In genomic region chr6:43608783-43609182, GRCh38 we compare ENCODE assay signal across 12 cellular contexts. TPM values are rescaled to one million over a fixed set of nuclear protein-coding genes. Genes with fewer than 3 reads are reported as not detected.
A peak's percentile ranks its signal among the peaks of the same experiment; 100 is the strongest.
DNase-seq lines count a peak whose midpoint lies in the region; ATAC-seq and TF ChIP-seq lines count a peak whose summit lies in the region.
"Had no signal": no experiment of that assay in that cellular context is flagged by ENCODE, and none has a peak within 500 bp of the region (broad histone marks: within the 10 kb centered on the region; RNA-seq: fewer than 3 reads in every experiment).

No MANE protein-coding gene starts in this region.

- no peak for TF ChIP-seq CTCF in OCI-LY1 (IDR thresholded peaks at IDR 0.05; ENCODE audit: low read length)

- peaks cover 68% of the 10 kb centered on the region for H3F3A ChIP-seq in GM23248 (ENCODE audit: insufficient read depth)
- no peaks in the 10 kb centered on the region for H3F3A ChIP-seq in OCI-LY1 (ENCODE audit: insufficient read depth, low read length)

- peaks cover 54% of the 10 kb centered on the region for H3K36me3 ChIP-seq in GM23248 (ENCODE audit: low read depth)
- peaks cover 90% of the 10 kb centered on the region for H3K36me3 ChIP-seq in OCI-LY1 (ENCODE audit: insufficient read depth, low read length)

- no peak for ATAC-seq in effector memory CD8-positive, alpha-beta T cell (replicated peaks)
- ATAC-seq: natural killer cell treated with Interleukin-12 subunit alpha and Interleukin-12 subunit beta and Interleukin-15 and Interleukin-18, amount 100 ng/mL, for 72 hours had no signal

- peaks cover 3% of the 10 kb centered on the region; the same call in 1 of the 2 replicates for H3K79me2 ChIP-seq in GM23248 (ENCODE audit: insufficient read depth)
- no peaks in the 10 kb centered on the region for H3K79me2 ChIP-seq in OCI-LY1 (ENCODE audit: insufficient read depth, low read length)

- in situ Hi-C loops in GM23248 (cut with MboI) = no loop called here

- H3K27ac ChIP-seq in GM23248 = 0 out of 2 replicates have a peak overlapping the region, but pooled peaks have one; percentile 22
- peak overlapping the region; percentile 26 for H3K27ac ChIP-seq in OCI-LY1 (ENCODE audit: low read depth, low read length, poor library complexity, severe bottlenecking)
- H3K27ac ChIP-seq: adrenal gland had no signal

- H2AFZ ChIP-seq in GM23248 (no peak overlapping the region), OCI-LY1 (ENCODE audit: low read length) (no peak overlapping the region)

- peak overlapping the region; percentile 30 for H3K27ac Mint-ChIP-seq in dendritic cell treated with granulocyte-macrophage colony-stimulating factor and Interleukin-4, amounts not matched to agents 40 ng/mL and 50 ng/mL, for 4 days
- peak overlapping the region in 1 of 2 donors; percentile 33 for H3K27ac Mint-ChIP-seq in effector memory CD8-positive, alpha-beta T cell
- H3K27ac Mint-ChIP-seq: natural killer cell treated with Interleukin-12 subunit alpha and Interleukin-12 subunit beta and Interleukin-15 and Interleukin-18, amount 100 ng/mL, for 72 hours; T-helper 2 cell treated with Interferon-gamma antibody and Interleukin-4, amounts not matched to agents 5 μg/mL and 100 μg/mL, for 36 hours had no signal

- H4K20me1 ChIP-seq in GM23248 (ENCODE audit: insufficient read depth) = no peaks in the 10 kb centered on the region
- H4K20me1 ChIP-seq in OCI-LY1 (ENCODE audit: insufficient read depth, low read length) = no peaks in the 10 kb centered on the region

- H3K4me1 ChIP-seq in GM23248 (ENCODE audit: insufficient read depth) (peaks cover 19% of the 10 kb centered on the region), OCI-LY1 (ENCODE audit: insufficient read depth, low read length, severe bottlenecking) (peaks cover 7% of the 10 kb centered on the region)
- H3K4me1 ChIP-seq: adrenal gland had no signal

- H3K9me2 ChIP-seq in GM23248 (ENCODE audit: insufficient read depth) (no peaks in the 10 kb centered on the region), OCI-LY1 (ENCODE audit: low read depth, low read length) (no peaks in the 10 kb centered on the region)

- no peak overlapping the region for H3K4me3 Mint-ChIP-seq in dendritic cell treated with granulocyte-macrophage colony-stimulating factor and Interleukin-4, amounts not matched to agents 40 ng/mL and 50 ng/mL, for 4 days
- no peak overlapping the region for H3K4me3 Mint-ChIP-seq in effector memory CD8-positive, alpha-beta T cell
- H3K4me3 Mint-ChIP-seq: CD4-positive, CD25-positive, alpha-beta regulatory T cell; natural killer cell treated with Interleukin-12 subunit alpha and Interleukin-12 subunit beta and Interleukin-15 and Interleukin-18, amount 100 ng/mL, for 72 hours; T-helper 2 cell treated with Interferon-gamma antibody and Interleukin-4, amounts not matched to agents 5 μg/mL and 100 μg/mL, for 36 hours had no signal

- DNase-seq in GM23248 = no peak
- no peak for DNase-seq in effector memory CD8-positive, alpha-beta T cell
- no peak for DNase-seq in HT-29 (ENCODE audit: low spot score)
- DNase-seq in NCI-H446 (lab: John Stamatoyannopoulos, UW) = no peak

- no peaks in the 10 kb centered on the region for H3K9me3 Mint-ChIP-seq in dendritic cell treated with granulocyte-macrophage colony-stimulating factor and Interleukin-4, amounts not matched to agents 40 ng/mL and 50 ng/mL, for 4 days
- no peaks in the 10 kb centered on the region for H3K9me3 Mint-ChIP-seq in effector memory CD8-positive, alpha-beta T cell
- H3K9me3 Mint-ChIP-seq: CD4-positive, CD25-positive, alpha-beta regulatory T cell; natural killer cell treated with Interleukin-12 subunit alpha and Interleukin-12 subunit beta and Interleukin-15 and Interleukin-18, amount 100 ng/mL, for 72 hours; T-helper 2 cell treated with Interferon-gamma antibody and Interleukin-4, amounts not matched to agents 5 μg/mL and 100 μg/mL, for 36 hours had no signal

- no peak overlapping the region for H3K4me3 ChIP-seq in GM23248
- no peak overlapping the region for H3K4me3 ChIP-seq in OCI-LY1 (ENCODE audit: low read depth, low read length, poor library complexity, severe bottlenecking)
- H3K4me3 ChIP-seq: adrenal gland, MG63 had no signal

- H3K4me2 ChIP-seq in GM23248 (ENCODE audit: unreplicated experiment) (no peak overlapping the region), OCI-LY1 (ENCODE audit: low read length) (no peak overlapping the region)

- peaks cover 16% of the 10 kb centered on the region for H3K4me1 Mint-ChIP-seq in dendritic cell treated with granulocyte-macrophage colony-stimulating factor and Interleukin-4, amounts not matched to agents 40 ng/mL and 50 ng/mL, for 4 days (ENCODE audit: low read depth)
- peaks cover 5% of the 10 kb centered on the region in 2 donors for H3K4me1 Mint-ChIP-seq in effector memory CD8-positive, alpha-beta T cell (ENCODE audit: low read depth in 2 of 2)

- H3K9ac ChIP-seq in GM23248 = peak overlapping the region; percentile 33; the same call in 1 of the 2 replicates
- H3K9ac ChIP-seq in OCI-LY1 (ENCODE audit: low read length) = 0 out of 2 replicates have a peak overlapping the region, but pooled peaks have one; percentile 23

- H3K9me3 ChIP-seq in GM23248 (ENCODE audit: low read depth) = no peaks in the 10 kb centered on the region
- H3K9me3 ChIP-seq in OCI-LY1 (ENCODE audit: low read length) = no peaks in the 10 kb centered on the region
- H3K9me3 ChIP-seq: adrenal gland, MG63 had no signal

- 96 to 100% methylated on average over 1 of the region's 1 CpG for WGBS in GM23248 (ENCODE audit: low coverage in 1 of 2, low lambda C conversion rate in 2 of 2, missing lambda C conversion rate in 2 of 2), 2 experiments

- intact Hi-C loops in dendritic cell treated with granulocyte-macrophage colony-stimulating factor and Interleukin-4, amounts not matched to agents 40 ng/mL and 50 ng/mL, for 4 days (cut with micrococcal nuclease) = loop anchor here (2.0 kb wide), 1 partner anchor 472 kb away; no protein-coding TSS in a partner anchor

- H3K27me3 Mint-ChIP-seq in dendritic cell treated with granulocyte-macrophage colony-stimulating factor and Interleukin-4, amounts not matched to agents 40 ng/mL and 50 ng/mL, for 4 days = no peaks in the 10 kb centered on the region
- no peaks in the 10 kb centered on the region for H3K27me3 Mint-ChIP-seq in effector memory CD8-positive, alpha-beta T cell
- H3K27me3 Mint-ChIP-seq: CD4-positive, CD25-positive, alpha-beta regulatory T cell; natural killer cell treated with Interleukin-12 subunit alpha and Interleukin-12 subunit beta and Interleukin-15 and Interleukin-18, amount 100 ng/mL, for 72 hours had no signal

- peaks cover 66% of the 10 kb centered on the region for H3K36me3 Mint-ChIP-seq in dendritic cell treated with granulocyte-macrophage colony-stimulating factor and Interleukin-4, amounts not matched to agents 40 ng/mL and 50 ng/mL, for 4 days (ENCODE audit: low read depth)
- H3K36me3 Mint-ChIP-seq in effector memory CD8-positive, alpha-beta T cell (ENCODE audit: insufficient read depth) = peaks cover 61% of the 10 kb centered on the region

- H3K27me3 ChIP-seq in GM23248 (replicated peaks; ENCODE audit: insufficient read depth) (no peaks in the 10 kb centered on the region), OCI-LY1 (ENCODE audit: insufficient read depth, low read length) (no peaks in the 10 kb centered on the region)
- H3K27me3 ChIP-seq: adrenal gland, MG63 had no signal

RNA-seq across cellular contexts. Expression of gene GTPBP2, which starts 20.3 kb away (rescaled TPM):
- 80.7 and 88.3 TPM in 2 replicates for total RNA-seq in GM23248 (2014; rRNA removed; shearing (Covaris generic))
- 15.5 and 15.9 TPM in 2 replicates for polyA plus RNA-seq in GM23248 (2016; fragmentation: Nextera tagmentation; extraction: Ambion mirVana)
- total RNA-seq in HT-29 (2014; rRNA removed; shearing (Covaris generic)) = 71.9 and 83.1 TPM in 2 replicates

RNA-seq across cellular contexts. Expression of gene MAD2L1BP, which starts 26.9 kb away (rescaled TPM):
- total RNA-seq in GM23248 (2014; rRNA removed; shearing (Covaris generic)) = 33.1 and 33.9 TPM in 2 replicates
- polyA plus RNA-seq in GM23248 (2016; fragmentation: Nextera tagmentation; extraction: Ambion mirVana) = 32.9 and 34.2 TPM in 2 replicates
- 32.1 and 36.8 TPM in 2 replicates for total RNA-seq in HT-29 (2014; rRNA removed; shearing (Covaris generic))

RNA-seq across cellular contexts. Expression of gene POLH, which starts 32.8 kb away (rescaled TPM):
- total RNA-seq in GM23248 (2014; rRNA removed; shearing (Covaris generic)) = 27.6 and 28.6 TPM in 2 replicates
- polyA plus RNA-seq in GM23248 (2016; fragmentation: Nextera tagmentation; extraction: Ambion mirVana) = 23.0 and 25.3 TPM in 2 replicates
- total RNA-seq in HT-29 (2014; rRNA removed; shearing (Covaris generic)) = 4.7 and 6.6 TPM in 2 replicates

RNA-seq across cellular contexts. Expression of gene XPO5, which starts 32.9 kb away (rescaled TPM):
- 27.6 and 29.5 TPM in 2 replicates for total RNA-seq in GM23248 (2014; rRNA removed; shearing (Covaris generic))
- polyA plus RNA-seq in GM23248 (2016; fragmentation: Nextera tagmentation; extraction: Ambion mirVana) = 17.9 and 18.8 TPM in 2 replicates
- 65.9 and 71.0 TPM in 2 replicates for total RNA-seq in HT-29 (2014; rRNA removed; shearing (Covaris generic))

RNA-seq across cellular contexts. Expression of gene RSPH9, which starts 36.1 kb away (rescaled TPM):
- total RNA-seq in GM23248 (2014; rRNA removed; shearing (Covaris generic)) = 0.11 TPM in 1 of 2 replicates, not detected in the other
- 1.2 and 1.3 TPM in 2 replicates for polyA plus RNA-seq in GM23248 (2016; fragmentation: Nextera tagmentation; extraction: Ambion mirVana)
- total RNA-seq in HT-29 (2014; rRNA removed; shearing (Covaris generic)) = not detected in 2 replicates
- total RNA-seq: Daoy; natural killer cell treated with Interleukin-12 subunit alpha and Interleukin-12 subunit beta and Interleukin-15 and Interleukin-18, amount 100 ng/mL, for 72 hours had no signal
